Comparison of ENCODE assay signal across 17 cellular contexts in the genomic region with DNA sequence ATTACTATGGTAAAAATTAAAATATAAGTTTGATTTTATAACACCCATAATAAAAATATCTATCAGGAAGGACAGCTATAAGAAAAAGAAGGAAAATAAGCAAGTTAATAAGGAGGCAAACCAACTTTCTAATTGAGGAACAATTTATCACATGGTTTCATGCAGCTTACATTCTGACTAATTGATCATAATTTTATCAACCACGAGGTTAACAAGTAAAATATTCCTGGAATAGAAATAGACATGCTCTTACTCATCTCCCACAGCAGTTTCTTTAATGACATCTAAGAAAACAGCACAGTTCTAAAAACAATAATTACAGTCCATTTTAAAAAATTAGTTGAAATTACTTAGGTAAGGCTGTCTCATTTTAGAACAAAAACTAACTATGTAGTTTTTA.
DNase-seq lines count a peak whose midpoint lies in the region; ATAC-seq, FAIRE-seq and TF ChIP-seq lines count a peak whose summit lies in the region.
"Had no signal": no experiment of that assay in that cellular context is flagged by ENCODE, and none has a peak within 500 bp of the region (broad histone marks: within the 10 kb centered on the region; RNA-seq: fewer than 3 reads in every experiment).

No MANE protein-coding gene starts in this region.

- H3K79me2 ChIP-seq in fibroblast of lung (ENCODE audit: control insufficient read depth, insufficient read depth, low read length) = no peaks in the 10 kb centered on the region

- peaks cover 10% of the 10 kb centered on the region; the same call in 1 of the 2 replicates for H3K9me3 ChIP-seq in Panc1 (ENCODE audit: control insufficient read depth, insufficient read depth, low read depth, low read length)
- no peaks in the 10 kb centered on the region for H3K9me3 ChIP-seq in fibroblast of lung (ENCODE audit: control insufficient read depth, insufficient read depth, low read depth, low read length)
- no peaks in the 10 kb centered on the region for H3K9me3 ChIP-seq in WERI-Rb-1 (ENCODE audit: severe bottlenecking)
- H3K9me3 ChIP-seq in kidney (ENCODE audit: control insufficient read depth in 1 of 2, low read length in 2 of 2) = no peaks in the 10 kb centered on the region
- H3K9me3 ChIP-seq: ascending aorta, vagina had no signal

- peak overlapping the region; percentile 67; the same call in 1 of the 2 replicates for H3K27ac ChIP-seq in Panc1 (ENCODE audit: low read length)
- no peak overlapping the region for H3K27ac ChIP-seq in fibroblast of lung (ENCODE audit: insufficient read depth, low read length)
- H3K27ac ChIP-seq in WERI-Rb-1 = no peak overlapping the region
- H3K27ac ChIP-seq in kidney (ENCODE audit: low read depth in 2 of 2, low read length in 2 of 2) = no peak overlapping the region
- H3K27ac ChIP-seq: ascending aorta, PC-9, vagina had no signal

- no peak overlapping the region for H2AFZ ChIP-seq in fibroblast of lung (ENCODE audit: low read length)
- H2AFZ ChIP-seq: PC-9 had no signal

- TF ChIP-seq CTCF in natural killer cell (IDR thresholded peaks at IDR 0.05) = no peak
- no peak for TF ChIP-seq CTCF in Panc1 (IDR thresholded peaks at IDR 0.05)
- no peak for TF ChIP-seq CTCF in fibroblast of lung (conservative IDR thresholded peaks at IDR 0.05 in 1 of 2, IDR thresholded peaks at IDR 0.05 in 1 of 2; ENCODE audit: low read depth in 1 of 2, low read length in 2 of 2)
- TF ChIP-seq CTCF in WERI-Rb-1 (IDR thresholded peaks at IDR 0.05; ENCODE audit: low read depth, low read length) = no peak
- TF ChIP-seq CTCF in kidney (IDR thresholded peaks at IDR 0.05; ENCODE audit: borderline replicate concordance, extremely low read depth, insufficient read depth) = no peak

- H3K4me3 ChIP-seq in Panc1 (ENCODE audit: low read depth in 2 of 2, low read length in 2 of 2) = no peak overlapping the region
- no peak overlapping the region for H3K4me3 ChIP-seq in fibroblast of lung (replicated peaks in 1 of 4; ENCODE audit: control extremely low read depth in 1 of 4, insufficient read depth in 1 of 4, low read depth in 3 of 4, low read length in 4 of 4)
- no peak overlapping the region for H3K4me3 ChIP-seq in WERI-Rb-1 (ENCODE audit: low read depth, low read length)
- no peak overlapping the region for H3K4me3 ChIP-seq in kidney (ENCODE audit: low read length in 2 of 2)
- H3K4me3 ChIP-seq: ascending aorta, PC-9, vagina had no signal

- FAIRE-seq in kidney (lab: Jason Lieb, UNC) = no peak
- FAIRE-seq: H1 had no signal

- BruUV-seq in Panc1 (replicated peaks; lab: Mats Ljungman, UMichigan) = no TSS peak

- ATAC-seq in natural killer cell treated with Interleukin-12 subunit alpha and Interleukin-12 subunit beta and Interleukin-15 and Interleukin-18, amount 100 ng/mL, for 72 hours = peak; percentile 53 to 62
- ATAC-seq in natural killer cell = no peak
- no peak for ATAC-seq in Panc1
- no peak for ATAC-seq in GM21423 (IDR thresholded peaks at IDR 0.05; ENCODE audit: unreplicated experiment)
- ATAC-seq: right cardiac atrium had no signal

- no peaks in the 10 kb centered on the region for H4K20me1 ChIP-seq in fibroblast of lung (ENCODE audit: control insufficient read depth, extremely low read depth, insufficient read depth, low read length)

- H3K36me3 Mint-ChIP-seq in natural killer cell treated with Interleukin-12 subunit alpha and Interleukin-12 subunit beta and Interleukin-15 and Interleukin-18, amount 100 ng/mL, for 72 hours = no peaks in the 10 kb centered on the region
- no peaks in the 10 kb centered on the region for H3K36me3 Mint-ChIP-seq in natural killer cell
- H3K36me3 Mint-ChIP-seq: CD8-positive, alpha-beta memory T cell had no signal

- DNase-seq in natural killer cell treated with Interleukin-12 subunit alpha and Interleukin-12 subunit beta and Interleukin-15 and Interleukin-18, amount 100 ng/mL, for 72 hours (ENCODE audit: low spot score) = no peak
- no peak for DNase-seq in natural killer cell
- no peak for DNase-seq in Panc1 (ENCODE audit: low read depth, low spot score)
- DNase-seq in fibroblast of lung (ENCODE audit: low read depth in 2 of 2) = peak in 1 of 2 donors; percentile 69
- no peak for DNase-seq in WERI-Rb-1
- DNase-seq in NCI-H2081 (lab: John Stamatoyannopoulos, UW) = no peak
- DNase-seq in kidney = no peak
- DNase-seq: activated gamma-delta T cell; CD8-positive, alpha-beta memory T cell; NCI-H187 treated with DMSO at 0.1 percent for 48 hours; NCI-H510A treated with DMSO at 0.1 percent for 48 hours; PC-9; right cardiac atrium had no signal

- H3K4me3 Mint-ChIP-seq in natural killer cell treated with Interleukin-12 subunit alpha and Interleukin-12 subunit beta and Interleukin-15 and Interleukin-18, amount 100 ng/mL, for 72 hours = peak overlapping the region; percentile 55
- H3K4me3 Mint-ChIP-seq in natural killer cell = no peak overlapping the region
- H3K4me3 Mint-ChIP-seq: CD8-positive, alpha-beta memory T cell had no signal

- POLR2A ChIA-PET in Panc1 (lab: Charles Lee) = interaction anchor here (0.7 to 1.2 kb wide), 2 partner anchors 18 to 930 kb away, joined by 3 read pairs; no protein-coding TSS in a partner anchor

- intact Hi-C loops in natural killer cell (cut with micrococcal nuclease) = no loop called here
- intact Hi-C loops in Panc1 (cut with micrococcal nuclease; ENCODE audit: unreplicated experiment) = no loop called here
- intact Hi-C loops in kidney (cut with DNase I) = no loop called here

- H3K4me1 Mint-ChIP-seq in natural killer cell treated with Interleukin-12 subunit alpha and Interleukin-12 subunit beta and Interleukin-15 and Interleukin-18, amount 100 ng/mL, for 72 hours (ENCODE audit: low read depth in 2 of 2) = peaks cover 23 to 38% of the 10 kb centered on the region in 2 donors
- peaks cover 11 to 12% of the 10 kb centered on the region in 2 donors for H3K4me1 Mint-ChIP-seq in natural killer cell

- H3K27me3 ChIP-seq in Panc1 (ENCODE audit: control insufficient read depth, insufficient read depth, low read length) = no peaks in the 10 kb centered on the region
- no peaks in the 10 kb centered on the region for H3K27me3 ChIP-seq in fibroblast of lung (ENCODE audit: control insufficient read depth, insufficient read depth, low read length)
- no peaks in the 10 kb centered on the region for H3K27me3 ChIP-seq in WERI-Rb-1 (ENCODE audit: insufficient read depth, low read depth, severe bottlenecking)
- H3K27me3 ChIP-seq: ascending aorta, vagina had no signal

- H3K27ac Mint-ChIP-seq in natural killer cell treated with Interleukin-12 subunit alpha and Interleukin-12 subunit beta and Interleukin-15 and Interleukin-18, amount 100 ng/mL, for 72 hours = peak overlapping the region; percentile 76 to 94
- no peak overlapping the region for H3K27ac Mint-ChIP-seq in natural killer cell

- no peak overlapping the region for H3K9ac ChIP-seq in fibroblast of lung (ENCODE audit: insufficient read depth, low read length)
- H3K9ac ChIP-seq in kidney (ENCODE audit: low read length in 2 of 2) = no peak overlapping the region

- no peaks in the 10 kb centered on the region for H3K36me3 ChIP-seq in Panc1 (ENCODE audit: control insufficient read depth, insufficient read depth, low read length)
- H3K36me3 ChIP-seq in fibroblast of lung (ENCODE audit: control insufficient read depth, insufficient read depth, low read length) = no peaks in the 10 kb centered on the region
- H3K36me3 ChIP-seq in WERI-Rb-1 = no peaks in the 10 kb centered on the region
- H3K36me3 ChIP-seq in kidney (ENCODE audit: control insufficient read depth in 1 of 2, insufficient read depth in 2 of 2, low read length in 2 of 2) = no peaks in the 10 kb centered on the region
- H3K36me3 ChIP-seq: ascending aorta, vagina had no signal

- in situ Hi-C loops in Panc1 (cut with HindIII; ENCODE audit: low pct_unique_long_range_greater_than_20kb, low sequenced_read_pairs) = no loop called here

- peak overlapping the region; percentile 20 for H3K4me2 ChIP-seq in fibroblast of lung (ENCODE audit: extremely low read depth, insufficient read depth, low read length)
- H3K4me2 ChIP-seq: PC-9 had no signal

- H3K4me1 ChIP-seq in Panc1 (ENCODE audit: control insufficient read depth, insufficient read depth, low read length) (no peaks in the 10 kb centered on the region; the same call in 1 of the 2 replicates), fibroblast of lung (ENCODE audit: control insufficient read depth, extremely low read depth, insufficient read depth, low read length) (peaks cover 8% of the 10 kb centered on the region), kidney (ENCODE audit: control insufficient read depth in 1 of 2, insufficient read depth in 1 of 2, low read depth in 1 of 2, low read length in 2 of 2) (no peaks in the 10 kb centered on the region)
- H3K4me1 ChIP-seq: ascending aorta, vagina had no signal

- H3K9me3 Mint-ChIP-seq in natural killer cell treated with Interleukin-12 subunit alpha and Interleukin-12 subunit beta and Interleukin-15 and Interleukin-18, amount 100 ng/mL, for 72 hours = no peaks in the 10 kb centered on the region
- no peaks in the 10 kb centered on the region for H3K9me3 Mint-ChIP-seq in natural killer cell
- H3K9me3 Mint-ChIP-seq: CD8-positive, alpha-beta memory T cell had no signal

- H3K27me3 Mint-ChIP-seq in natural killer cell treated with Interleukin-12 subunit alpha and Interleukin-12 subunit beta and Interleukin-15 and Interleukin-18, amount 100 ng/mL, for 72 hours = no peaks in the 10 kb centered on the region
- H3K27me3 Mint-ChIP-seq in natural killer cell (ENCODE audit: low read depth in 2 of 2) = peaks cover 3 to 18% of the 10 kb centered on the region in 2 donors
- H3K27me3 Mint-ChIP-seq: CD8-positive, alpha-beta memory T cell had no signal

- CTCF ChIA-PET in Panc1 (lab: Charles Lee) = no interaction called here

Comparison
In these comparisons a context has a peak if more than half of its experiments do, and no peak if none do; other contexts are left out.
1. ATAC-seq: peak in natural killer cell treated with Interleukin-12 subunit alpha and Interleukin-12 subunit beta and Interleukin-15 and Interleukin-18, amount 100 ng/mL, for 72 hours (2 of 2); none in natural killer cell (0 of 3), Panc1 (single experiment) and GM21423 (single experiment).
2. H3K27ac Mint-ChIP-seq: peak in natural killer cell treated with Interleukin-12 subunit alpha and Interleukin-12 subunit beta and Interleukin-15 and Interleukin-18, amount 100 ng/mL, for 72 hours (2 of 2); none in natural killer cell (0 of 2).